8 cellular contexts compared by ENCODE assay signal in the genomic region with DNA sequence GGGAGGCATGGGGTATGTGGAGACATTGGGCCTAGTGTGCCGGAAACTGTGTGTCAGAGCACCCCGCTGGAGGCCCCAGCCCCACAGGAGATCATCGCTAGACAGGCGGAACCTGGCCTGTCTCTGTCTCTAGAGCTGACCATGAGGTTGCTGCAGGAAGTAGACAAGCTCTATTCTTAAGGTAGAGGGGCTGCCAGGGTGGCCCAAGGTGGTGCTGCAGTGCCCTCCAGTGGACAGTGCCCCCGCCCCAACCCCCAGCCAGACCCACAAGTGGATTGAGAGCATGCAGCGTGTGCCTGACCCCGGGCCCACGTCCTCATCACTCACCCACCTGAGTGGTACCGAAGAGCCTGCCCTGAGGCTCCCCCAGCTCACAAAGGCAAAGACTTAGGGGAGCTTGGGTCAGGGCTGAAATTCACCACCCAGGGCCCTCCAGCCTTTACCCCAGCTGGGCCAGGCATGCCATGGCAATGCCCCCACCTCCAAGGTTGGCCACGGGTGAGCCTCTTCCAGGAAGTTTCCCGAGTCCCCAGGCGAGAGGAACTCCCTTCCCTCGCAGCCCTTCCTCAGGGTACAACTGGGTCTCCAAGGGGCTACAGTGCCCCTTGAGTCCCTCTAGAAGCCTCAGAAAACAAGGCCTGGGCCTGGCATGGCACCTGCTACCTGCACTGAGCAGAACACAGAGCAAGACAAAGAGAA.
DNase-seq lines count a peak whose midpoint lies in the region; ATAC-seq and TF ChIP-seq lines count a peak whose summit lies in the region.

No MANE protein-coding gene starts in this region.

- H3K4me3 Mint-ChIP-seq in HFFc6, result no peak overlapping the region

- H3K4me3 ChIP-seq in WI38 (ENCODE audit: low read depth, low read length), result no peak overlapping the region

- ATAC-seq in GM18520 (IDR thresholded peaks at IDR 0.05; ENCODE audit: unreplicated experiment), result no peak
- ATAC-seq in GM18909 (IDR thresholded peaks at IDR 0.05; ENCODE audit: poor library complexity, unreplicated experiment), result no peak

- DNase-seq in COR-L47 (lab: John Stamatoyannopoulos, UW) (peak; percentile 39), HFFc6 (no peak), left kidney (ENCODE audit: low read depth, low spot score) (peak; percentile 83), GM19240 (ENCODE audit: insufficient read length, low spot score) (no peak)
- DNase-seq in NK-92 treated with Interleukin-12 subunit alpha and Interleukin-12 subunit beta, amount 100 ng/mL, for 24 hours (lab: John Stamatoyannopoulos, UW), result no peak

- H3K27me3 Mint-ChIP-seq in HFFc6 (ENCODE audit: insufficient read depth), result peaks cover 16% of the 10 kb centered on the region

- TF ChIP-seq CTCF in HFFc6 (IDR thresholded peaks at IDR 0.05) (peak; percentile 69), WI38 (IDR thresholded peaks at IDR 0.05; ENCODE audit: low read depth, low read length) (peak; percentile 26)

- no peak overlapping the region for H3K27ac Mint-ChIP-seq in HFFc6

- peaks cover 7% of the 10 kb centered on the region for H3K4me1 Mint-ChIP-seq in HFFc6 (ENCODE audit: low read depth)

- H3K36me3 Mint-ChIP-seq in HFFc6 (ENCODE audit: low read depth), result no peaks in the 10 kb centered on the region

- no peaks in the 10 kb centered on the region for H3K9me3 Mint-ChIP-seq in HFFc6

Comparison
In these comparisons a context has a peak if more than half of its experiments do, and no peak if none do; other contexts are left out.
1. DNase-seq: peak in COR-L47 (single experiment) and left kidney (single experiment); none in HFFc6 (single experiment), NK-92 treated with Interleukin-12 subunit alpha and Interleukin-12 subunit beta, amount 100 ng/mL, for 24 hours (single experiment) and GM19240 (single experiment).